14 cellular contexts compared by ENCODE assay signal in the genomic region with DNA sequence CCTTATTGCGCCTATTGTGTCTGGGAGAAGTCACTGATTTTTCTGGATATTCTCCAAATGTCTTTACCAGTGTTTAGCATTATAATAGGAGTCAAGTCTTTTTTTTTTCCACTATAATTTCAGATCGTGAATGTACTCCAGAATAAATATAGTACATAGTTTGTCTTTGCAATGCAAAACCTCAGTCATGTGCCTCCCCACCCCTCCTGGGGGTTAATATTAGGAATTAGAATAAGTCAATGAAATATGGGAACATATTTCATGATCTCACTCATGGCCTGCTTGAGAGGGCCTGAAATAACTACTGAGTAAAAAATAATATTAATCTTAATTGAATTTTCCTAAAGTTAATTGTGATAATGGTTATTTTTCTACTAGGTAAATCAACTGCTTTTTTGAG.
A peak's percentile ranks its signal among the peaks of the same experiment; 100 is the strongest.
DNase-seq lines count a peak whose midpoint lies in the region; ATAC-seq and TF ChIP-seq lines count a peak whose summit lies in the region.
"Had no signal": no experiment of that assay in that cellular context is flagged by ENCODE, and none has a peak within 500 bp of the region (broad histone marks: within the 10 kb centered on the region; RNA-seq: fewer than 3 reads in every experiment).

No MANE protein-coding gene starts in this region.

- H3K27ac ChIP-seq in BLaER1 (no peak overlapping the region), Karpas-422 (ENCODE audit: low read length) (peak overlapping the region; percentile 76), spleen (peak overlapping the region in 6 of 8 donors; percentile 30 to 86 (median 72))

- WGBS in spleen, 5 donors: 64 to 71% (median 67%) methylated on average over 2 of the region's 2 CpGs

- DNase-seq in Karpas-422 (peak; percentile 51), activated B cell treated with CpG ODN at 0.5 μM for 24 hours (no peak), spleen (no peak), NCI-H1436 treated with DMSO at 0.1 percent for 48 hours (lab: John Stamatoyannopoulos, UW) (no peak), NCI-H1436 (lab: John Stamatoyannopoulos, UW) (no peak), ureter (ENCODE audit: low spot score) (no peak)
- DNase-seq: C1 segment of cervical spinal cord; Calu3; CD4-positive, alpha-beta T cell; DMS 273 treated with DMSO at 0.1 percent for 48 hours; GOT3; H9; IMR-90 had no signal

- peaks cover 3% of the 10 kb centered on the region for H3K9me3 Mint-ChIP-seq in activated B cell treated with CpG ODN at 0.5 μM for 24 hours

- H3K4me2 ChIP-seq in BLaER1 (peak overlapping the region; percentile 67), Karpas-422 (ENCODE audit: low read depth, low read length, poor library complexity, severe bottlenecking) (peak overlapping the region; percentile 63)

- H3K4me3 ChIP-seq in BLaER1 (no peak overlapping the region), Karpas-422 (ENCODE audit: low read length) (peak overlapping the region; percentile 3; the same call in 1 of the 2 replicates), spleen (no peak overlapping the region)

- POLR2A ChIA-PET in activated B cell treated with CpG ODN at 0.5 μM for 24 hours (lab: Charles Lee): interaction anchor here (0.6 to 3.3 kb wide), 13 partner anchors 9 to 181 kb away, joined by 3 to 72 read pairs (median 5); no protein-coding TSS in a partner anchor

- no peaks in the 10 kb centered on the region for H3K36me3 Mint-ChIP-seq in activated B cell treated with CpG ODN at 0.5 μM for 24 hours (ENCODE audit: low read depth)

- H3K4me1 ChIP-seq in BLaER1: peaks cover 32% of the 10 kb centered on the region
- peaks cover 41% of the 10 kb centered on the region for H3K4me1 ChIP-seq in Karpas-422 (ENCODE audit: low read length)
- H3K4me1 ChIP-seq in spleen: peaks cover 21 to 64% (median 47%) of the 10 kb centered on the region in 6 donors

- H3K4me3 Mint-ChIP-seq in activated B cell treated with CpG ODN at 0.5 μM for 24 hours: no peak overlapping the region
- H3K4me3 Mint-ChIP-seq: CD4-positive, alpha-beta T cell; H9 had no signal

- 0 out of 2 replicates have a peak, but pooled peaks cover 6% of the 10 kb centered on the region for H3K9me3 ChIP-seq in BLaER1
- H3K9me3 ChIP-seq in Karpas-422 (ENCODE audit: low read length): no peaks in the 10 kb centered on the region
- H3K9me3 ChIP-seq in spleen: peaks cover 0 to 11% (median 0%) of the 10 kb centered on the region in 8 donors

- H3K36me3 ChIP-seq in BLaER1 (no peaks in the 10 kb centered on the region), Karpas-422 (ENCODE audit: insufficient read depth, low read length) (no peaks in the 10 kb centered on the region), spleen (no peaks in the 10 kb centered on the region)

- H4K20me1 ChIP-seq in BLaER1: no peaks in the 10 kb centered on the region
- no peaks in the 10 kb centered on the region for H4K20me1 ChIP-seq in Karpas-422 (ENCODE audit: insufficient read depth, low read depth, low read length)

- no peak for ATAC-seq in activated B cell treated with CpG ODN at 0.5 μM for 24 hours (ENCODE audit: low read depth)

- H3K79me2 ChIP-seq in Karpas-422 (ENCODE audit: low read length): no peaks in the 10 kb centered on the region

- no peak for TF ChIP-seq POLR2A in spleen (IDR thresholded peaks at IDR 0.05)

- peak overlapping the region; percentile 70 for H3K27ac Mint-ChIP-seq in activated B cell treated with CpG ODN at 0.5 μM for 24 hours
- H3K27ac Mint-ChIP-seq: CD4-positive, alpha-beta T cell; H9 had no signal

- TF ChIP-seq CTCF in activated B cell treated with CpG ODN at 0.5 μM for 24 hours (IDR thresholded peaks at IDR 0.05) (no peak), spleen (IDR thresholded peaks at IDR 0.05 in 8 of 11, conservative IDR thresholded peaks at IDR 0.05 in 3 of 11) (no peak)

- no peaks in the 10 kb centered on the region for H3K9me2 ChIP-seq in Karpas-422 (replicated peaks; ENCODE audit: insufficient read depth, low read length)

- peaks cover 83% of the 10 kb centered on the region for H3K4me1 Mint-ChIP-seq in activated B cell treated with CpG ODN at 0.5 μM for 24 hours
- H3K4me1 Mint-ChIP-seq: H9 had no signal

- intact Hi-C loops in activated B cell treated with CpG ODN at 0.5 μM for 24 hours (cut with micrococcal nuclease): loop anchor here (2.0 to 5.0 kb wide), 2 partner anchors 14 to 46 kb away; no protein-coding TSS in a partner anchor
- intact Hi-C loops in spleen (cut with DNase I; ENCODE audit: low total_unique reads): no loop called here

- H3K27me3 ChIP-seq in BLaER1 (no peaks in the 10 kb centered on the region), Karpas-422 (ENCODE audit: low read length) (no peaks in the 10 kb centered on the region), spleen (replicated peaks in 1 of 7) (no peaks in the 10 kb centered on the region)

- CTCF ChIA-PET in activated B cell treated with CpG ODN at 0.5 μM for 24 hours (lab: Charles Lee): interaction anchor here (1.0 to 3.6 kb wide), 4 partner anchors 20 to 287 kb away, joined by 3 to 34 read pairs (median 6); no protein-coding TSS in a partner anchor

- no peaks in the 10 kb centered on the region for H3K27me3 Mint-ChIP-seq in activated B cell treated with CpG ODN at 0.5 μM for 24 hours
- H3K27me3 Mint-ChIP-seq: CD4-positive, alpha-beta T cell had no signal

- H3K9ac ChIP-seq in BLaER1 (no peak overlapping the region), Karpas-422 (ENCODE audit: low read length) (no peak overlapping the region)

- H2AFZ ChIP-seq in Karpas-422 (ENCODE audit: low read length): no peak overlapping the region
